22 cellular contexts compared by ENCODE assay signal in the genomic region with DNA sequence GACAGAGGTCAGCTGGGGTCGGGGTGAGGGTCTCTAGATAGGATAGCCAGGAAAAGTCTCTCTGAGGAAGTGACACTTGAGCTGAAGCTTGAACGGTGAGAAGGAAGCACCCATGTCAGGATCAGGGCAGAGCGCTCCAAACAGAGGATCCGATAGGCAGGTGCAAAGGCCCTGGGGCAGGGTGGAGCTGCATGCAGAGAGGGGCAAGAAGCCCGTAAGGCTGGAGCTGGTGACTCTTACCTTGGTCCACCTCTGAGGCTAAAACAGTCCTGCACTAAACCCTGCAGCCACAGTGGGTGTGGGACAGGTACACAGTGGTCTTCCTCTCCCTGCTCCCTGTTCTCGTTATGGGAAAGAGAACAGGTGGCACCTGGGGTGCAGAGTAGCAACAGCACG. TPM values are rescaled to one million over a fixed set of nuclear protein-coding genes. Genes with fewer than 3 reads are reported as not detected.
"Had no signal": no experiment of that assay in that cellular context is flagged by ENCODE, and none has a peak within 500 bp of the region (broad histone marks: within the 10 kb centered on the region; RNA-seq: fewer than 3 reads in every experiment).

No MANE protein-coding gene starts in this region.

- H3K9me3 ChIP-seq: SJSA1 had no signal

- H3K4me1 ChIP-seq: SJSA1 had no signal

- H3K4me2 ChIP-seq: KMS-11 had no signal

- H3K36me3 ChIP-seq: SJSA1 had no signal

- H3K27me3 ChIP-seq: SJSA1 had no signal

- H3K27ac ChIP-seq: KMS-11, SJSA1, SK-N-MC had no signal

- H3K9ac ChIP-seq: KMS-11 had no signal

- DNase-seq: Kasumi-1, MM.1S, NCI-H1092 treated with DMSO at 0.1 percent for 48 hours, NCI-H1436, NCI-H187, NCI-H2029, NCI-H2081 treated with DMSO at 0.1 percent for 48 hours, NCI-H2171, NCI-H226, NCI-H446, NCI-H510A, NCI-H524 treated with DMSO at 0.1 percent for 48 hours, NCI-H774, Right ventricle myocardium superior, RPMI8226, SIG-M5 had no signal

- H3K4me3 ChIP-seq: SJSA1, SK-N-MC had no signal

- FAIRE-seq: RCC 7860 had no signal

RNA-seq across cellular contexts. Expression of a gene that starts 5.8 kb away (rescaled TPM):
- total RNA-seq: HT-29, M059J, SJSA1 had no signal
